Comparison of ENCODE assay signal across 2 cellular contexts in the genomic region with DNA sequence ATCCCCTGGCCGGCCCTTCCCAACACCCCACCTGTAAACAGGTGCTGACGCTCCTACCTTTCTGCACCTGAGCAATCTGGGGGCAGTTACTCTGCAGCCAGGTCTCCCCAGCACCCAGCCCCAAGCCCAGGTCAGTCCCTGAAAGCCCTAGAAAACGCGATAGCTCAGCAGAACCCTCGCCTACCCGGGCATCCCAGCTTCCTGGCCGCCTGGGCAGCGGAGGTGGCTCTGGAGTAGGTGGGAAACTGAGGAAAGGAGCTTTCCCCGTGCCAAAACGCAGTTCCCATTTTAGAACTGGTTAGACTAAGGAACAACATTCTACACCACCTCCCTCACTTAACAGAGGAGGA.
TF ChIP-seq lines count a peak whose summit lies in the region.

No MANE protein-coding gene starts in this region.

TF ChIP-seq in GM12878, 131 proteins besides CTCF, POLR2A, EP300 and RAD21:
- TF ChIP-seq CBX3 (IDR thresholded peaks at IDR 0.05; ENCODE audit: borderline replicate concordance, low read depth) (no peak), ZNF24 (IDR thresholded peaks at IDR 0.05) (no peak), ZBTB40 (IDR thresholded peaks at IDR 0.05; ENCODE audit: borderline replicate concordance) (no peak), CEBPB (IDR thresholded peaks at IDR 0.05; ENCODE audit: borderline replicate concordance in 1 of 2, low read depth in 2 of 2, low read length in 2 of 2) (no peak), CREB1 (IDR thresholded peaks at IDR 0.05; ENCODE audit: low read depth) (no peak), CUX1 (IDR thresholded peaks at IDR 0.05; ENCODE audit: insufficient replicate concordance, low read depth, low read length) (no peak), ZNF217 (IDR thresholded peaks at IDR 0.05) (no peak), E2F4 (IDR thresholded peaks at IDR 0.05; ENCODE audit: low read depth, low read length) (no peak)
TF ChIP-seq in GM12878: peak in this region for 0.

TF ChIP-seq in GM12891, 5 proteins besides CTCF, POLR2A, EP300 and RAD21:
- no peak for TF ChIP-seq PAX5 (IDR thresholded peaks at IDR 0.05; ENCODE audit: insufficient read depth, low read length, severe bottlenecking)
- TF ChIP-seq TAF1 (IDR thresholded peaks at IDR 0.05; ENCODE audit: low read depth, low read length): no peak
- TF ChIP-seq POLR2AphosphoS5 (IDR thresholded peaks at IDR 0.05; ENCODE audit: low read depth, low read length): no peak
- TF ChIP-seq POU2F2 (IDR thresholded peaks at IDR 0.05; ENCODE audit: low read depth, low read length): no peak
- TF ChIP-seq SPI1 (IDR thresholded peaks at IDR 0.05; ENCODE audit: low read depth, low read length): no peak
